Comparison of ENCODE assay signal across 9 cellular contexts in genomic region chrX:45771560-45772340, GRCh38.
DNase-seq lines count a peak whose midpoint lies in the region; ATAC-seq lines count a peak whose summit lies in the region.
"Had no signal": no experiment of that assay in that cellular context is flagged by ENCODE, and none has a peak within 500 bp of the region (broad histone marks: within the 10 kb centered on the region; RNA-seq: fewer than 3 reads in every experiment).

No MANE protein-coding gene starts in this region.

- H2BK120ac ChIP-seq in trophoblast cell (ENCODE audit: insufficient read depth, low read length, poor library complexity), result no peak overlapping the region

- peak; percentile 69 for DNase-seq in activated CD4-positive, alpha-beta T cell treated with anti-CD3 and anti-CD28 coated beads for 48 hours
- DNase-seq in epithelial cell of prostate (ENCODE audit: low read depth, low spot score), result no peak
- peak in 1 of 2 donors; percentile 36 for DNase-seq in trophoblast cell
- no peak for DNase-seq in sciatic nerve (ENCODE audit: low spot score)
- DNase-seq in NCI-H82 treated with DMSO at 0.1 percent for 48 hours (lab: John Stamatoyannopoulos, UW; ENCODE audit: unreplicated experiment), result no peak
- DNase-seq in cerebellum (ENCODE audit: low spot score), result no peak

- no CpG with 5 or more reads among the region's 7 CpGs for WGBS in trophoblast cell (ENCODE audit: extremely low coverage, insufficient coverage, insufficient read length)

- intact Hi-C loops in sciatic nerve (cut with DNase I), result no loop called here

- H3K18ac ChIP-seq in trophoblast cell (ENCODE audit: low read length), result no peak overlapping the region

- peak overlapping the region; percentile 96 for H3K27ac ChIP-seq in epithelial cell of prostate
- H3K27ac ChIP-seq in trophoblast cell (ENCODE audit: low read depth, low read length), result peak overlapping the region; percentile 34
- H3K27ac ChIP-seq: VCaP had no signal

- no peaks in the 10 kb centered on the region for H3K9me3 ChIP-seq in trophoblast cell (ENCODE audit: insufficient read depth, low read depth, low read length)

- H3K4me3 ChIP-seq in trophoblast cell (ENCODE audit: low read depth, low read length), result no peak overlapping the region

- H3K9ac ChIP-seq in trophoblast cell (ENCODE audit: low read length), result no peak overlapping the region

- no peak overlapping the region for H3K23ac ChIP-seq in trophoblast cell (ENCODE audit: low read length)

- no peak overlapping the region for H3K14ac ChIP-seq in trophoblast cell (ENCODE audit: low read length)

- no peak overlapping the region for H4K8ac ChIP-seq in trophoblast cell (ENCODE audit: low read depth, low read length)

- ATAC-seq in GM18858 (IDR thresholded peaks at IDR 0.05; ENCODE audit: unreplicated experiment) (peak; percentile 51), HG03558 (IDR thresholded peaks at IDR 0.05; ENCODE audit: extremely low read depth, unreplicated experiment) (peak; percentile 30), sciatic nerve (no peak)

- peaks cover 1% of the 10 kb centered on the region for H3K79me2 ChIP-seq in trophoblast cell (ENCODE audit: control insufficient read depth, insufficient read depth, low read length, poor library complexity)

- H3K79me1 ChIP-seq in trophoblast cell (ENCODE audit: low read length), result no peaks in the 10 kb centered on the region

- H4K91ac ChIP-seq in trophoblast cell (ENCODE audit: low read depth, low read length), result no peak overlapping the region

- no peak overlapping the region for H2AK5ac ChIP-seq in trophoblast cell (ENCODE audit: low read length)

- H3K4me1 ChIP-seq in trophoblast cell (ENCODE audit: control insufficient read depth in 1 of 2, insufficient read depth in 2 of 2, low read length in 2 of 2), result peaks cover 2 to 4% of the 10 kb centered on the region in 2 experiments

- no peak overlapping the region for H3K4me2 ChIP-seq in trophoblast cell (ENCODE audit: low read length)

- H3K27me3 ChIP-seq in trophoblast cell (ENCODE audit: insufficient read depth, low read length), result no peaks in the 10 kb centered on the region

- H2AFZ ChIP-seq in trophoblast cell (ENCODE audit: insufficient read depth, low read length, poor library complexity), result no peak overlapping the region

- H3K4ac ChIP-seq in trophoblast cell (ENCODE audit: low read depth, low read length), result no peak overlapping the region

- H2BK12ac ChIP-seq in trophoblast cell (ENCODE audit: low read length), result no peak overlapping the region

- H4K12ac ChIP-seq in trophoblast cell (ENCODE audit: low read depth, low read length), result no peak overlapping the region

- no peaks in the 10 kb centered on the region for H3K36me3 ChIP-seq in trophoblast cell (ENCODE audit: control insufficient read depth in 1 of 2, insufficient read depth in 2 of 2, low read length in 2 of 2)

- H2BK5ac ChIP-seq in trophoblast cell (ENCODE audit: low read depth, low read length, poor library complexity), result no peak overlapping the region
